ENCODE assay signal across 20 cellular contexts in genomic region chr10:44259090-44259874, GRCh38.
DNase-seq lines count a peak whose midpoint lies in the region; ATAC-seq and TF ChIP-seq lines count a peak whose summit lies in the region.
"Had no signal": no experiment of that assay in that cellular context is flagged by ENCODE, and none has a peak within 500 bp of the region (broad histone marks: within the 10 kb centered on the region; RNA-seq: fewer than 3 reads in every experiment).

No MANE protein-coding gene starts in this region.

- no peaks in the 10 kb centered on the region for H3K36me3 ChIP-seq in OCI-LY3 (replicated peaks; ENCODE audit: low read depth, low read length)
- H3K36me3 ChIP-seq in hepatocyte (replicated peaks; ENCODE audit: insufficient read depth, low read depth), result no peaks in the 10 kb centered on the region
- no peaks in the 10 kb centered on the region for H3K36me3 ChIP-seq in H7 (replicated peaks; ENCODE audit: control insufficient read depth, insufficient read depth, low read length)
- H3K36me3 ChIP-seq: MG63 had no signal

- H3K9me3 ChIP-seq in OCI-LY3 (ENCODE audit: insufficient read depth, low read length) (no peaks in the 10 kb centered on the region), hepatocyte (ENCODE audit: low read depth) (no peaks in the 10 kb centered on the region)
- H3K9me3 ChIP-seq: MG63 had no signal

- peaks cover 37% of the 10 kb centered on the region for H3K4me1 Mint-ChIP-seq in mesothelial cell of epicardium
- H3K4me1 Mint-ChIP-seq: CD14-positive monocyte had no signal

- no peaks in the 10 kb centered on the region for H3K27me3 ChIP-seq in OCI-LY3 (ENCODE audit: low read depth, low read length)
- no peaks in the 10 kb centered on the region for H3K27me3 ChIP-seq in hepatocyte
- no peaks in the 10 kb centered on the region for H3K27me3 ChIP-seq in H7 (ENCODE audit: control insufficient read depth, insufficient read depth, low read length)
- H3K27me3 ChIP-seq: MG63 had no signal

- H3K4me1 ChIP-seq in OCI-LY3 (ENCODE audit: low read length), result peaks cover 63% of the 10 kb centered on the region
- H3K4me1 ChIP-seq in hepatocyte (ENCODE audit: insufficient read depth), result peaks cover 32% of the 10 kb centered on the region

- H3K79me2 ChIP-seq in OCI-LY3 (ENCODE audit: low read length), result no peaks in the 10 kb centered on the region
- no peaks in the 10 kb centered on the region for H3K79me2 ChIP-seq in hepatocyte

- no peaks in the 10 kb centered on the region for H3K27me3 Mint-ChIP-seq in mesothelial cell of epicardium (ENCODE audit: low read depth)

- H3K4me2 ChIP-seq in OCI-LY3 (ENCODE audit: low read length) (peak overlapping the region; percentile 3; the same call in 1 of the 2 replicates), hepatocyte (peak overlapping the region; percentile 2)

- ATAC-seq in HG03095 (IDR thresholded peaks at IDR 0.05; ENCODE audit: unreplicated experiment), result no peak
- no peak for ATAC-seq in GM18907 (IDR thresholded peaks at IDR 0.05; ENCODE audit: unreplicated experiment)
- ATAC-seq: Right ventricle myocardium inferior had no signal

- H3K27ac ChIP-seq in OCI-LY3 (ENCODE audit: low read length), result no peak overlapping the region
- H3K27ac ChIP-seq in hepatocyte, result peak overlapping the region; percentile 89
- H3K27ac ChIP-seq: HL-60 had no signal

- H3K36me3 Mint-ChIP-seq in mesothelial cell of epicardium, result no peaks in the 10 kb centered on the region
- H3K36me3 Mint-ChIP-seq: CD14-positive monocyte had no signal

- peak overlapping the region; percentile 80 for H3K27ac Mint-ChIP-seq in mesothelial cell of epicardium
- H3K27ac Mint-ChIP-seq: CD14-positive monocyte had no signal

- H3K9me2 ChIP-seq in hepatocyte (replicated peaks; ENCODE audit: insufficient read depth), result no peaks in the 10 kb centered on the region

- peak; percentile 78 for DNase-seq in hepatocyte (ENCODE audit: low spot score)
- DNase-seq in mesothelial cell of epicardium (ENCODE audit: low spot score in 2 of 2, unreplicated experiment in 2 of 2), result no peak
- DNase-seq in MV-4-11 (lab: John Stamatoyannopoulos, UW), result no peak
- no peak for DNase-seq in H7
- DNase-seq: ACHN; GDM1; Kasumi-1; MG63; NCI-H1092 treated with DMSO at 0.1 percent for 48 hours; NCI-H2081; NCI-H2171 treated with DMSO at 0.1 percent for 48 hours; NCI-H446 treated with DMSO at 0.1 percent for 48 hours; NCI-H748 treated with DMSO at 0.1 percent for 48 hours; NK-92 treated with Interleukin-12 subunit alpha and Interleukin-12 subunit beta, amount 100 ng/mL, for 24 hours had no signal

- H4K20me1 ChIP-seq in OCI-LY3 (ENCODE audit: insufficient read depth, low read length) (no peaks in the 10 kb centered on the region), hepatocyte (ENCODE audit: insufficient read depth, poor library complexity, severe bottlenecking) (no peaks in the 10 kb centered on the region)

- TF ChIP-seq CTCF in OCI-LY3 (IDR thresholded peaks at IDR 0.05; ENCODE audit: low read depth, low read length) (no peak), hepatocyte (IDR thresholded peaks at IDR 0.05; ENCODE audit: poor library complexity) (no peak), mesothelial cell of epicardium (IDR thresholded peaks at IDR 0.05; ENCODE audit: unreplicated experiment) (no peak)

- no peak overlapping the region for H3K9ac ChIP-seq in OCI-LY3 (ENCODE audit: low read length)

- peak overlapping the region; percentile 15; the same call in 1 of the 2 replicates for H2AFZ ChIP-seq in OCI-LY3 (ENCODE audit: low read depth, low read length)
- H2AFZ ChIP-seq in hepatocyte, result no peak overlapping the region

- 63% methylated on average over 7 of the region's 7 CpGs for WGBS in hepatocyte (ENCODE audit: low lambda C conversion rate, missing lambda C conversion rate)

- H3K4me3 ChIP-seq in OCI-LY3 (ENCODE audit: low read length), result no peak overlapping the region
- H3K4me3 ChIP-seq in hepatocyte, result no peak overlapping the region
- no peak overlapping the region for H3K4me3 ChIP-seq in H7 (ENCODE audit: insufficient read depth, low read depth, low read length)
- H3K4me3 ChIP-seq: MG63 had no signal

- no peaks in the 10 kb centered on the region for H3K9me3 Mint-ChIP-seq in mesothelial cell of epicardium

- H3K4me3 Mint-ChIP-seq in mesothelial cell of epicardium, result no peak overlapping the region
- H3K4me3 Mint-ChIP-seq: CD14-positive monocyte had no signal
